In genomic region chr11:5690216-5690615, GRCh38 we compare ENCODE assay signal across 8 cellular contexts. TPM values are rescaled to one million over a fixed set of nuclear protein-coding genes. Genes with fewer than 3 reads are reported as not detected.
DNase-seq lines count a peak whose midpoint lies in the region; ATAC-seq and TF ChIP-seq lines count a peak whose summit lies in the region.

No MANE protein-coding gene starts in this region.

- CTCF ChIA-PET in AG04450 (lab: Charles Lee): interaction anchor here (1.2 to 3.4 kb wide), 4 partner anchors 90 to 625 kb away, joined by 3 to 11 read pairs (median 5); no protein-coding TSS in a partner anchor

- H3K27me3 ChIP-seq in AG04450 (ENCODE audit: control insufficient read depth, insufficient read depth, low read length): no peaks in the 10 kb centered on the region

- H3K27ac Mint-ChIP-seq in IgD-negative memory B cell: peak overlapping the region; percentile 87 to 98 (median 98)

- H3K4me1 Mint-ChIP-seq in IgD-negative memory B cell: peaks cover 38 to 44% (median 43%) of the 10 kb centered on the region in 3 donors

- TF ChIP-seq CTCF in AG04450 (IDR thresholded peaks at IDR 0.05; ENCODE audit: low read depth, low read length): no peak
- no peak for TF ChIP-seq CTCF in mucosa of descending colon (IDR thresholded peaks at IDR 0.05)

- DNase-seq in AG04450 (ENCODE audit: low read depth, low spot score) (no peak), mucosa of descending colon (no peak), retina (no peak), mesenteric fat pad (ENCODE audit: low spot score) (no peak)
- DNase-seq in activated CD4-positive, CD25-positive, alpha-beta regulatory T cell (lab: John Stamatoyannopoulos, UW): no peak

- ATAC-seq in mucosa of descending colon (peak; percentile 35), HG03442 (IDR thresholded peaks at IDR 0.05; ENCODE audit: unreplicated experiment) (no peak)

- no peaks in the 10 kb centered on the region for H3K27me3 Mint-ChIP-seq in IgD-negative memory B cell

- H3K9me3 ChIP-seq in AG04450 (ENCODE audit: control insufficient read depth, insufficient read depth, low read length) (no peaks in the 10 kb centered on the region), mucosa of descending colon (no peaks in the 10 kb centered on the region)

- peaks cover 7% of the 10 kb centered on the region for H3K4me1 ChIP-seq in mucosa of descending colon (ENCODE audit: low read depth)

- H3K4me3 ChIP-seq in AG04450 (ENCODE audit: low read depth, low read length): peak overlapping the region; percentile 54
- no peak overlapping the region for H3K4me3 ChIP-seq in mucosa of descending colon

- peaks cover 4% of the 10 kb centered on the region for H3K36me3 Mint-ChIP-seq in IgD-negative memory B cell

- no peaks in the 10 kb centered on the region for H3K9me3 Mint-ChIP-seq in IgD-negative memory B cell

- POLR2A ChIA-PET in AG04450 (lab: Yijun Ruan, JAX): interaction anchor here (0.5 to 2.1 kb wide), 3 partner anchors 69 to 532 kb away, joined by 3 to 8 read pairs (median 3); no protein-coding TSS in a partner anchor

- H3K27ac ChIP-seq in AG04450 (ENCODE audit: low read depth, low read length) (peak overlapping the region; percentile 87), cingulate gyrus (ENCODE audit: low read depth, low read length) (peak overlapping the region; percentile 87)

- peak overlapping the region; percentile 90 to 100 (median 98) for H3K4me3 Mint-ChIP-seq in IgD-negative memory B cell

- intact Hi-C loops in mucosa of descending colon (cut with DNase I, micrococcal nuclease): no loop called here

- no peaks in the 10 kb centered on the region for H3K36me3 ChIP-seq in mucosa of descending colon (ENCODE audit: low read depth)

RNA-seq across cellular contexts. Expression of gene TRIM22, which starts 0.6 kb away (rescaled TPM):
- 79.9 and 100 TPM in 2 replicates for polyA plus RNA-seq in AG04450 (2011; rRNA removed)
- 48.5 and 52.4 TPM in 2 replicates for polyA minus RNA-seq in AG04450 (2011; rRNA and poly(A)+ RNA removed)
- 210 TPM for polyA plus RNA-seq in IgD-negative memory B cell
- 10 to 100 TPM in 2 of 3 donors, 1 to 10 TPM in 1; 9.7 to 47.1 (median 31.5) TPM for total RNA-seq in mucosa of descending colon
- 58.5 TPM for total RNA-seq in mesenteric fat pad

RNA-seq across cellular contexts. Expression of gene TRIM5, which starts 5.3 kb away (rescaled TPM):
- polyA plus RNA-seq in AG04450 (2011; rRNA removed) (46.3 and 53.3 TPM in 2 replicates), IgD-negative memory B cell (4.5 TPM)
- polyA minus RNA-seq in AG04450 (2011; rRNA and poly(A)+ RNA removed): 51.7 and 55.1 TPM in 2 replicates
- total RNA-seq in mucosa of descending colon (10 to 100 TPM; 19.6 to 24.6 (median 21.5) TPM), mesenteric fat pad (17.7 TPM)

RNA-seq across cellular contexts. Expression of gene OR56B1, which starts 46.0 kb away (rescaled TPM):
- not detected in 2 replicates for polyA plus RNA-seq in AG04450 (2011; rRNA removed)
- not detected in 2 replicates for polyA minus RNA-seq in AG04450 (2011; rRNA and poly(A)+ RNA removed)
- not detected for polyA plus RNA-seq in IgD-negative memory B cell
- total RNA-seq in mucosa of descending colon: not detected
- not detected for total RNA-seq in mesenteric fat pad
